Comparison of ENCODE assay signal across 11 cellular contexts in the genomic region with DNA sequence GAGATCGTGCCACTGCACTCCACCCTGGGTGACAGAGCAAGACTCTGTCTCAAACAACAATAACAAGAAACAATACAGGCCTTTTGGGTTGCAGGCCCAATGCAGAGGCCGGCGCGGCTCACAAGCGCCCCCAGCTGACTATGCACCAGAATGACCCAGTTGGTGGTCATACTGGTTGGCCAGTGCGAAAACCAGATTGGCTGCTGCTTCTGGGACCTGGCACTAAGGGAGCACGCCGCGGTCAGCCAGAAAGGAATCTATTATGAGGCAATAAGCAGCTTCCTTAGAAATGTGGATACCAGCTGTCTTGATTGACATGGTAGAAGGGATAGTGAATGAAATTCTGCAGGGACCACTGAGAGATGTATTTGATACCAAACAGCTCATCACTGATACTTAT. TPM values are rescaled to one million over a fixed set of nuclear protein-coding genes. Genes with fewer than 3 reads are reported as not detected.
DNase-seq lines count a peak whose midpoint lies in the region; ATAC-seq and TF ChIP-seq lines count a peak whose summit lies in the region.
"Had no signal": no experiment of that assay in that cellular context is flagged by ENCODE, and none has a peak within 500 bp of the region (broad histone marks: within the 10 kb centered on the region; RNA-seq: fewer than 3 reads in every experiment).

No MANE protein-coding gene starts in this region.

- H3K27me3 ChIP-seq in AG04450 (ENCODE audit: control insufficient read depth, insufficient read depth, low read length) (no peaks in the 10 kb centered on the region), GM23338 (ENCODE audit: insufficient read depth) (no peaks in the 10 kb centered on the region), adipocyte (replicated peaks; ENCODE audit: control insufficient read depth, insufficient read depth, low read length) (no peaks in the 10 kb centered on the region), iPS DF 6.9 (ENCODE audit: control insufficient read depth, insufficient read depth, low read length) (no peaks in the 10 kb centered on the region)
- H3K27me3 ChIP-seq: tibial nerve had no signal

- peaks cover 5% of the 10 kb centered on the region for H3K27me3 Mint-ChIP-seq in GM23338 (ENCODE audit: insufficient read depth, low read depth, poor library complexity)

- no peaks in the 10 kb centered on the region; the same call in 1 of the 2 replicates for H3K36me3 ChIP-seq in GM23338 (ENCODE audit: insufficient read depth)
- no peaks in the 10 kb centered on the region for H3K36me3 ChIP-seq in adipocyte (ENCODE audit: control insufficient read depth, insufficient read depth, low read length, severe bottlenecking)
- H3K36me3 ChIP-seq in iPS DF 6.9 (ENCODE audit: control insufficient read depth, insufficient read depth, low read length): no peaks in the 10 kb centered on the region
- H3K36me3 ChIP-seq: tibial nerve had no signal

- POLR2A ChIA-PET in AG04450 (lab: Yijun Ruan, JAX): interaction anchor here (0.7 kb wide), 1 partner anchor 771 kb away, joined by 3 read pairs; no protein-coding TSS in a partner anchor

- H3K9me3 ChIP-seq in AG04450 (ENCODE audit: control insufficient read depth, insufficient read depth, low read length) (no peaks in the 10 kb centered on the region), adipocyte (ENCODE audit: control insufficient read depth, low read length) (peaks cover 4% of the 10 kb centered on the region), iPS DF 6.9 (ENCODE audit: control insufficient read depth, insufficient read depth, low read length) (no peaks in the 10 kb centered on the region)
- H3K9me3 ChIP-seq: tibial nerve had no signal

- no peak overlapping the region for H3K4me3 Mint-ChIP-seq in GM23338

- no peaks in the 10 kb centered on the region for H3F3A ChIP-seq in GM23338 (replicated peaks; ENCODE audit: low read depth)

- no peak overlapping the region for H2AFZ ChIP-seq in GM23338

- 0 out of 2 replicates have a peak overlapping the region, but pooled peaks have one; percentile 43 for H3K27ac Mint-ChIP-seq in GM23338

- no CpG with 5 or more reads among the region's 9 CpGs for WGBS in iPS DF 6.9 (ENCODE audit: insufficient coverage, insufficient read length)

- TF ChIP-seq CTCF in AG04450 (IDR thresholded peaks at IDR 0.05; ENCODE audit: low read depth, low read length) (peak; percentile 23), GM23338 (conservative IDR thresholded peaks at IDR 0.05; ENCODE audit: low read depth in 2 of 2) (peak; percentile 92)

- H3K9ac ChIP-seq in adipocyte (ENCODE audit: low read length): no peak overlapping the region

- H3K4me3 ChIP-seq in AG04450 (ENCODE audit: low read depth, low read length) (no peak overlapping the region), GM23338 (no peak overlapping the region), adipocyte (ENCODE audit: low read length) (no peak overlapping the region), iPS DF 6.9 (ENCODE audit: low read length) (no peak overlapping the region)
- H3K4me3 ChIP-seq: skin epidermis, tibial nerve had no signal

- no peaks in the 10 kb centered on the region for H4K20me1 ChIP-seq in GM23338 (replicated peaks; ENCODE audit: insufficient read depth)

- H3K27ac ChIP-seq in AG04450 (ENCODE audit: low read depth, low read length) (no peak overlapping the region), GM23338 (ENCODE audit: low read depth) (no peak overlapping the region), iPS DF 6.9 (ENCODE audit: low read length) (no peak overlapping the region)
- H3K27ac ChIP-seq: skin epidermis, tibial nerve had no signal

- H3K4me1 ChIP-seq in GM23338 (ENCODE audit: insufficient read depth): no peaks in the 10 kb centered on the region
- H3K4me1 ChIP-seq in adipocyte (ENCODE audit: control insufficient read depth, insufficient read depth, low read length): no peaks in the 10 kb centered on the region
- H3K4me1 ChIP-seq in iPS DF 6.9 (ENCODE audit: control insufficient read depth, insufficient read depth, low read length): no peaks in the 10 kb centered on the region
- H3K4me1 ChIP-seq: tibial nerve had no signal

- H3K4me1 Mint-ChIP-seq in GM23338: peaks cover 3% of the 10 kb centered on the region; the same call in 1 of the 3 replicates

- no peaks in the 10 kb centered on the region for H3K9me2 ChIP-seq in GM23338 (ENCODE audit: insufficient read depth)

- DNase-seq in AG04450 (ENCODE audit: low read depth, low spot score): no peak
- peak; percentile 89 for DNase-seq in GM23338 (ENCODE audit: low spot score)
- DNase-seq in adipocyte (ENCODE audit: low read depth): peak; percentile 25
- peak; percentile 58 for DNase-seq in iPS DF 6.9 (ENCODE audit: low read depth, low spot score)
- DNase-seq in T1000 (lab: John Stamatoyannopoulos, UW): no peak
- DNase-seq in DMS79 treated with DMSO at 0.1 percent for 48 hours (lab: John Stamatoyannopoulos, UW): no peak
- DNase-seq: activated gamma-delta T cell had no signal

- H3K4me2 ChIP-seq in GM23338: no peak overlapping the region

- peaks cover 17% of the 10 kb centered on the region; the same call in 2 of the 3 replicates for H3K9me3 Mint-ChIP-seq in GM23338

- peak; percentile 100 for ATAC-seq in GM23338
- no peak for ATAC-seq in HG02885 (IDR thresholded peaks at IDR 0.05; ENCODE audit: poor library complexity, unreplicated experiment)
- ATAC-seq in GM19023 (IDR thresholded peaks at IDR 0.05; ENCODE audit: unreplicated experiment): no peak

- H3K36me3 Mint-ChIP-seq in GM23338 (ENCODE audit: low read depth): peaks cover 53% of the 10 kb centered on the region

- H3K79me2 ChIP-seq in GM23338 (replicated peaks; ENCODE audit: insufficient read depth): peaks cover 16% of the 10 kb centered on the region; the same call in 1 of the 2 replicates

- CTCF ChIA-PET in AG04450 (lab: Charles Lee): interaction anchor here (1.0 kb wide), 1 partner anchor 21 kb away, joined by 4 read pairs; no protein-coding TSS in a partner anchor

TF ChIP-seq in GM23338, 12 proteins besides CTCF, POLR2A, EP300 and RAD21:
- TF ChIP-seq ZNF114 (CRISPR knock-in tag; IDR thresholded peaks at IDR 0.05): no peak
- TF ChIP-seq, protein P1, sequence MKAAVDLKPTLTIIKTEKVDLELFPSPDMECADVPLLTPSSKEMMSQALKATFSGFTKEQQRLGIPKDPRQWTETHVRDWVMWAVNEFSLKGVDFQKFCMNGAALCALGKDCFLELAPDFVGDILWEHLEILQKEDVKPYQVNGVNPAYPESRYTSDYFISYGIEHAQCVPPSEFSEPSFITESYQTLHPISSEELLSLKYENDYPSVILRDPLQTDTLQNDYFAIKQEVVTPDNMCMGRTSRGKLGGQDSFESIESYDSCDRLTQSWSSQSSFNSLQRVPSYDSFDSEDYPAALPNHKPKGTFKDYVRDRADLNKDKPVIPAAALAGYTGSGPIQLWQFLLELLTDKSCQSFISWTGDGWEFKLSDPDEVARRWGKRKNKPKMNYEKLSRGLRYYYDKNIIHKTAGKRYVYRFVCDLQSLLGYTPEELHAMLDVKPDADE (IDR thresholded peaks at IDR 0.05): 0 out of 2 replicates have a peak, but pooled peaks have one; percentile 17

RNA-seq across cellular contexts. Expression of a gene that starts 35.0 kb away (rescaled TPM):
- polyA plus RNA-seq in AG04450 (2011; rRNA removed): 11.6 and 12.9 TPM in 2 replicates
- 23.1 and 37.1 TPM in 2 replicates for polyA minus RNA-seq in AG04450 (2011; rRNA and poly(A)+ RNA removed)
- 53.1 and 92.5 TPM in 2 replicates for total RNA-seq in GM23338 (2014; rRNA removed; shearing (Covaris generic))
- 33.7 and 43.8 TPM in 2 replicates for polyA plus RNA-seq in GM23338 (2016; fragmentation: Nextera tagmentation; extraction: Ambion mirVana)

Comparison
In these comparisons a context has a peak if more than half of its experiments do, and no peak if none do; other contexts are left out.
1. DNase-seq: peak in GM23338 (single experiment), adipocyte (single experiment) and iPS DF 6.9 (single experiment); none in AG04450 (single experiment), T1000 (single experiment) and DMS79 treated with DMSO at 0.1 percent for 48 hours (single experiment).